ENCODE assay signal across 9 cellular contexts in the genomic region with DNA sequence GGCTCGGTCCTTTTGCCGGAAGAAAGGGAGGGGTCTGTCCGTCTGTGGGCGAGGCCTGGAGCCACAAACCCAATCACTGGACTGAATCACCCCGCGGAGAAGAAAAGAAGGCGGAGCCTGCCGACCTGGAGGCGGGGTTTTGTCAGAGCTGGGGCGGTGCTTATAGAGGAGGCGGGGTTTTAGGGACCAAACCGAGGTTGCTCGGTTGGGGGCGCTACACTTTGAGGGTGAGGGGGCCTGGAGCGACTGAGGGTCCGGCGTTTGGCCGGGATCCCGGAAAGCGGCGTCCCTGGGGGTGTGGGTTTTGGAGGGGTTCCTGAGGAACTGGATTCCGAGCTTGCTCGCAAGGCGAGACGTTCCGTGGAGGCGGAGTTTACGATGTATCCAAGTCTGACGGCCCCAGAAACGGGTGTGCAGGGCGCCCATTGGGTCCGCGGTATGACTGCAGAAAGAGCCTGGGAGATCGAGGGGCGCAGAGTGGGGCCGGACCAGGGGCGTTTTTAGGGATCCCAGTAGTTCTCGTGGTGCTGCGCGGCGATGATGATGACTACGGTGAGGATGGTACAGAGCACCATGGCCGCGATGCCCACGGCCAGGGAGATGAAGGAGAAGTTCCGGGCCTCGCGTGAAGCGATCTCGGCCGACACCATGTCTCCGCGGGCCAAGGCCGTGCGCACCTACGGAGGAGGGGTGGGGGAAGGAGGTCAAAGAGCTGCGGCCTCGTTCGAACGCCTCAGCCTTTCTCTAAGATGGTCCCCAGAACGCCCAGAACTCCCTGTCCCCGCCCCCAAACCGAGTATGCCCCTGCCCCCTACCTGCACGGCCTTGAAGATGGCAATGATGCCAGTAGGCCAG. TPM values are rescaled to one million over a fixed set of nuclear protein-coding genes. Genes with fewer than 3 reads are reported as not detected.
DNase-seq lines count a peak whose midpoint lies in the region; ATAC-seq and TF ChIP-seq lines count a peak whose summit lies in the region.
"Had no signal": no experiment of that assay in that cellular context is flagged by ENCODE, and none has a peak within 500 bp of the region (broad histone marks: within the 10 kb centered on the region; RNA-seq: fewer than 3 reads in every experiment).

No MANE protein-coding gene starts in this region.

- CTCF ChIA-PET in naive thymus-derived CD4-positive, alpha-beta T cell (lab: Charles Lee), result interaction anchor here (1.2 to 1.4 kb wide), 2 partner anchors 45 to 101 kb away, joined by 3 to 5 read pairs; no protein-coding TSS in a partner anchor

- H3K27me3 Mint-ChIP-seq in naive thymus-derived CD4-positive, alpha-beta T cell, result peaks cover 0 to 62% (median 12%) of the 10 kb centered on the region in 5 donors

- no peak for TF ChIP-seq CTCF in coronary artery (IDR thresholded peaks at IDR 0.05)

- intact Hi-C loops in naive thymus-derived CD4-positive, alpha-beta T cell (cut with micrococcal nuclease), result loop anchor here (1.0 to 10.0 kb wide), 4 partner anchors 19 to 96 kb away; partner anchors contain the start of genes AGPAT1 (in 1 of the 2) and FKBPL (in 1 of the 2)

- no peaks in the 10 kb centered on the region for H3K27me3 ChIP-seq in naive thymus-derived CD4-positive, alpha-beta T cell (ENCODE audit: control insufficient read depth in 2 of 2, insufficient read depth in 2 of 2, low read length in 2 of 2)

- H3K4me3 Mint-ChIP-seq in naive thymus-derived CD4-positive, alpha-beta T cell, result peak overlapping the region; percentile 75 to 91 (median 86)

- peaks cover 0 to 5% (median 0%) of the 10 kb centered on the region in 11 donors for H3K9me3 Mint-ChIP-seq in naive thymus-derived CD4-positive, alpha-beta T cell

- ATAC-seq in naive thymus-derived CD4-positive, alpha-beta T cell, result peak; percentile 91

- POLR2A ChIA-PET in naive thymus-derived CD4-positive, alpha-beta T cell (lab: Charles Lee), result interaction anchor here (0.6 to 1.0 kb wide), 4 partner anchors 9 to 806 kb away, joined by 3 to 5 read pairs (median 3); no protein-coding TSS in a partner anchor

- H3K27ac ChIP-seq in coronary artery, result no peak overlapping the region
- peak overlapping the region; percentile 47 for H3K27ac ChIP-seq in naive thymus-derived CD4-positive, alpha-beta T cell (ENCODE audit: low read depth, low read length)
- H3K27ac ChIP-seq: BLaER1 had no signal

- H3K4me1 Mint-ChIP-seq in naive thymus-derived CD4-positive, alpha-beta T cell, result peaks cover 37 to 53% (median 49%) of the 10 kb centered on the region in 7 donors

- H3K4me1 ChIP-seq in naive thymus-derived CD4-positive, alpha-beta T cell (ENCODE audit: control insufficient read depth in 2 of 2, insufficient read depth in 2 of 2, low read length in 2 of 2), result peaks cover 0 to 24% of the 10 kb centered on the region in 2 donors

- H3K36me3 Mint-ChIP-seq in naive thymus-derived CD4-positive, alpha-beta T cell, result peaks cover 0 to 5% (median 0%) of the 10 kb centered on the region in 5 donors

- peak overlapping the region; percentile 9 for H3K4me3 ChIP-seq in coronary artery
- peak overlapping the region; percentile 30 for H3K4me3 ChIP-seq in naive thymus-derived CD4-positive, alpha-beta T cell (ENCODE audit: low read length)
- H3K4me3 ChIP-seq: BLaER1 had no signal

- DNase-seq in Ammon's horn (ENCODE audit: low spot score), result peak; percentile 41
- peak; percentile 60 to 70 for DNase-seq in activated CD4-positive, alpha-beta T cell treated with anti-CD3 and anti-CD28 coated beads for 4 hours
- DNase-seq in coronary artery (ENCODE audit: low spot score), result no peak
- DNase-seq in naive thymus-derived CD4-positive, alpha-beta T cell, result peak; percentile 62 to 82 (median 72)
- DNase-seq in stimulated activated naive CD4-positive, alpha-beta T cell treated with Interleukin-2 at 50 U/mL for 16 hours (lab: John Stamatoyannopoulos, UW), result peak; percentile 45
- DNase-seq in D341Med (ENCODE audit: low spot score), result no peak
- DNase-seq in NCI-H1092 treated with DMSO at 0.1 percent for 48 hours (lab: John Stamatoyannopoulos, UW), result no peak
- DNase-seq in cortex of kidney (lab: John Stamatoyannopoulos, UW), result no peak

- no peaks in the 10 kb centered on the region for H3K36me3 ChIP-seq in naive thymus-derived CD4-positive, alpha-beta T cell (ENCODE audit: control insufficient read depth in 2 of 3, insufficient read depth in 3 of 3, low read length in 3 of 3)
- H3K36me3 ChIP-seq: BLaER1 had no signal

- peak overlapping the region; percentile 46 to 91 (median 85) for H3K27ac Mint-ChIP-seq in naive thymus-derived CD4-positive, alpha-beta T cell

- H3K9me3 ChIP-seq in naive thymus-derived CD4-positive, alpha-beta T cell (ENCODE audit: control insufficient read depth in 2 of 3, low read length in 3 of 3), result no peaks in the 10 kb centered on the region

RNA-seq across cellular contexts. Expression of gene PRRT1, which starts 2.8 kb away (rescaled TPM):
- total RNA-seq in naive thymus-derived CD4-positive, alpha-beta T cell, result 1 to 10 TPM in 4 of 5 experiments, under 1 TPM in 1; 0.31 to 7.4 (median 3.4) TPM
- 1 to 10 TPM; 2.2 to 6.2 TPM for polyA plus RNA-seq in naive thymus-derived CD4-positive, alpha-beta T cell

RNA-seq across cellular contexts. Expression of gene PPT2, which starts 5.0 kb away (rescaled TPM):
- 10 to 100 TPM; 11.8 to 21.9 (median 15.8) TPM for total RNA-seq in naive thymus-derived CD4-positive, alpha-beta T cell
- 10 to 100 TPM; 14.3 to 15.7 TPM for polyA plus RNA-seq in naive thymus-derived CD4-positive, alpha-beta T cell

RNA-seq across cellular contexts. Expression of gene EGFL8, which starts 15.4 kb away (rescaled TPM):
- 10 to 100 TPM in 4 of 5 experiments, 1 to 10 TPM in 1; 7.5 to 25.9 (median 17.2) TPM for total RNA-seq in naive thymus-derived CD4-positive, alpha-beta T cell
- polyA plus RNA-seq in naive thymus-derived CD4-positive, alpha-beta T cell, result under 1 TPM; 0.30 to 0.86 TPM

RNA-seq across cellular contexts. Expression of gene FKBPL, which starts 18.9 kb away (rescaled TPM):
- 1 to 10 TPM in 4 of 5 experiments, under 1 TPM in 1; 0.82 to 5.1 (median 3.0) TPM for total RNA-seq in naive thymus-derived CD4-positive, alpha-beta T cell
- 1 to 10 TPM; 1.3 to 4.1 TPM for polyA plus RNA-seq in naive thymus-derived CD4-positive, alpha-beta T cell

RNA-seq across cellular contexts. Expression of gene ATF6B, which starts 20.9 kb away (rescaled TPM):
- total RNA-seq in naive thymus-derived CD4-positive, alpha-beta T cell, result 100 to 1,000 TPM; 115 to 168 (median 142) TPM
- polyA plus RNA-seq in naive thymus-derived CD4-positive, alpha-beta T cell, result 10 to 100 TPM; 28.0 to 29.0 TPM

Comparison
In these comparisons a context has a peak if more than half of its experiments do, and no peak if none do; other contexts are left out.
1. DNase-seq: peak in Ammon's horn (single experiment), activated CD4-positive, alpha-beta T cell treated with anti-CD3 and anti-CD28 coated beads for 4 hours (2 of 2), naive thymus-derived CD4-positive, alpha-beta T cell (9 of 9) and stimulated activated naive CD4-positive, alpha-beta T cell treated with Interleukin-2 at 50 U/mL for 16 hours (single experiment); none in coronary artery (single experiment), D341Med (single experiment), NCI-H1092 treated with DMSO at 0.1 percent for 48 hours (single experiment) and cortex of kidney (single experiment).